In genomic region chr6:44955145-44955544, GRCh38 we compare ENCODE assay signal across 22 cellular contexts.
"Had no signal": no experiment of that assay in that cellular context is flagged by ENCODE, and none has a peak within 500 bp of the region (broad histone marks: within the 10 kb centered on the region; RNA-seq: fewer than 3 reads in every experiment).

No MANE protein-coding gene starts in this region.

- H3K27ac ChIP-seq: HL-60, SJSA1, SK-N-MC had no signal

- H3K36me3 ChIP-seq: SJSA1 had no signal

- H3K9me3 ChIP-seq: SJSA1 had no signal

- FAIRE-seq: RCC 7860 had no signal

- DNase-seq: KBM-7, MV-4-11, NCI-H1048, NCI-H1105, NCI-H1417, NCI-H1436 treated with DMSO at 0.1 percent for 48 hours, NCI-H1694, NCI-H187 treated with DMSO at 0.1 percent for 48 hours, NCI-H2029 treated with DMSO at 0.1 percent for 48 hours, NCI-H2171 treated with DMSO at 0.1 percent for 48 hours, NCI-H345, NCI-H510A, NCI-H524 treated with DMSO at 0.1 percent for 48 hours, NCI-H69, NCI-H774, Right ventricle myocardium superior, RPMI8226, SIG-M5 had no signal

- H3K4me3 ChIP-seq: SJSA1, SK-N-MC had no signal

- H3K4me1 ChIP-seq: SJSA1 had no signal

- H3K27me3 ChIP-seq: SJSA1 had no signal
